Comparison of ENCODE assay signal across 1 cellular context in genomic region chr6:6678185-6678671, GRCh38.
TF ChIP-seq lines count a peak whose summit lies in the region.

No MANE protein-coding gene starts in this region.

TF ChIP-seq in HepG2, 621 proteins besides CTCF, POLR2A, EP300 and RAD21 (continued from another document):
- peak; percentile 23; the same call in 1 of the 2 replicates for TF ChIP-seq ARID5B (CRISPR knock-in tag; IDR thresholded peaks at IDR 0.05)
- no peak for TF ChIP-seq FOXK1 (CRISPR knock-in tag; IDR thresholded peaks at IDR 0.05; ENCODE audit: borderline replicate concordance, low read depth)
- TF ChIP-seq FOSL2 (CRISPR knock-in tag; IDR thresholded peaks at IDR 0.05) = peak; percentile 92
